Comparison of ENCODE assay signal across 12 cellular contexts in genomic region chr3:194095464-194095863, GRCh38. TPM values are rescaled to one million over a fixed set of nuclear protein-coding genes. Genes with fewer than 3 reads are reported as not detected.
DNase-seq lines count a peak whose midpoint lies in the region; ATAC-seq and TF ChIP-seq lines count a peak whose summit lies in the region.
"Had no signal": no experiment of that assay in that cellular context is flagged by ENCODE, and none has a peak within 500 bp of the region (broad histone marks: within the 10 kb centered on the region; RNA-seq: fewer than 3 reads in every experiment).

No MANE protein-coding gene starts in this region.

- no peaks in the 10 kb centered on the region for H3K36me3 ChIP-seq in naive thymus-derived CD4-positive, alpha-beta T cell (ENCODE audit: control insufficient read depth in 2 of 3, insufficient read depth in 3 of 3, low read length in 3 of 3)

- CTCF ChIA-PET in naive thymus-derived CD4-positive, alpha-beta T cell (lab: Charles Lee) = no interaction called here
- CTCF ChIA-PET in activated naive CD4-positive, alpha-beta T cell treated with anti-CD3 and anti-CD28 coated beads, Interleukin-2, amount 10 ng/mL, durations not matched to agents 7 days and 5 days (lab: Charles Lee) = no interaction called here

- ATAC-seq in naive thymus-derived CD4-positive, alpha-beta T cell = no peak
- no peak for ATAC-seq in HG02938 (IDR thresholded peaks at IDR 0.05; ENCODE audit: unreplicated experiment)
- ATAC-seq in GM18505 (IDR thresholded peaks at IDR 0.05; ENCODE audit: unreplicated experiment) = no peak
- ATAC-seq: foreskin keratinocyte had no signal

- intact Hi-C loops in naive thymus-derived CD4-positive, alpha-beta T cell (cut with micrococcal nuclease) = no loop called here

- H3K4me3 Mint-ChIP-seq in naive thymus-derived CD4-positive, alpha-beta T cell = peak overlapping the region in 3 of 10 donors; percentile 2 to 53 (median 19)
- no peak overlapping the region for H3K4me3 Mint-ChIP-seq in activated naive CD4-positive, alpha-beta T cell treated with anti-CD3 and anti-CD28 coated beads, Interleukin-2, amount 10 ng/mL, durations not matched to agents 7 days and 5 days

- no peak for TF ChIP-seq CTCF in VCaP (conservative IDR thresholded peaks at IDR 0.05)

- 0 out of 2 replicates have a peak overlapping the region, but pooled peaks have one; percentile 9 for H3K27ac ChIP-seq in VCaP
- H3K27ac ChIP-seq in naive thymus-derived CD4-positive, alpha-beta T cell (ENCODE audit: low read depth, low read length) = no peak overlapping the region
- H3K27ac ChIP-seq: foreskin keratinocyte, GM23248, parathyroid adenoma had no signal

- H3K9me3 Mint-ChIP-seq in naive thymus-derived CD4-positive, alpha-beta T cell = peaks cover 0 to 2% (median 0%) of the 10 kb centered on the region in 11 donors
- no peaks in the 10 kb centered on the region for H3K9me3 Mint-ChIP-seq in activated naive CD4-positive, alpha-beta T cell treated with anti-CD3 and anti-CD28 coated beads, Interleukin-2, amount 10 ng/mL, durations not matched to agents 7 days and 5 days

- DNase-seq in DMS79 (lab: John Stamatoyannopoulos, UW) (peak; percentile 21), NCI-H2081 treated with DMSO at 0.1 percent for 48 hours (lab: John Stamatoyannopoulos, UW) (peak; percentile 25), hypothalamus (lab: John Stamatoyannopoulos, UW) (no peak)
- DNase-seq in naive thymus-derived CD4-positive, alpha-beta T cell = peak in 4 of 9 donors; percentile 9 to 28 (median 21)
- DNase-seq in activated naive CD4-positive, alpha-beta T cell treated with anti-CD3 and anti-CD28 coated beads, Interleukin-2, amount 10 ng/mL, durations not matched to agents 7 days and 5 days = no peak
- DNase-seq: foreskin keratinocyte, GM23248, T1000 had no signal

- POLR2A ChIA-PET in naive thymus-derived CD4-positive, alpha-beta T cell (lab: Charles Lee) = no interaction called here

- H3K27ac Mint-ChIP-seq in naive thymus-derived CD4-positive, alpha-beta T cell = peak overlapping the region in 7 of 9 donors; percentile 10 to 64 (median 33)
- H3K27ac Mint-ChIP-seq in activated naive CD4-positive, alpha-beta T cell treated with anti-CD3 and anti-CD28 coated beads, Interleukin-2, amount 10 ng/mL, durations not matched to agents 7 days and 5 days = no peak overlapping the region

- H3K9me3 ChIP-seq in naive thymus-derived CD4-positive, alpha-beta T cell (ENCODE audit: control insufficient read depth in 2 of 3, low read length in 3 of 3) = no peaks in the 10 kb centered on the region

- H3K27me3 ChIP-seq in naive thymus-derived CD4-positive, alpha-beta T cell (ENCODE audit: control insufficient read depth in 2 of 2, insufficient read depth in 2 of 2, low read length in 2 of 2) = no peaks in the 10 kb centered on the region

- TF ChIP-seq POLR2A in GM18505 (IDR thresholded peaks at IDR 0.05; ENCODE audit: borderline replicate concordance, extremely low read depth, insufficient read depth, insufficient read length) = no peak

- H3K27me3 Mint-ChIP-seq in naive thymus-derived CD4-positive, alpha-beta T cell = peaks cover 0 to 9% (median 0%) of the 10 kb centered on the region in 5 donors
- peaks cover 42% of the 10 kb centered on the region for H3K27me3 Mint-ChIP-seq in activated naive CD4-positive, alpha-beta T cell treated with anti-CD3 and anti-CD28 coated beads, Interleukin-2, amount 10 ng/mL, durations not matched to agents 7 days and 5 days

- peaks cover 8 to 40% (median 13%) of the 10 kb centered on the region in 7 donors for H3K4me1 Mint-ChIP-seq in naive thymus-derived CD4-positive, alpha-beta T cell
- peaks cover 34% of the 10 kb centered on the region for H3K4me1 Mint-ChIP-seq in activated naive CD4-positive, alpha-beta T cell treated with anti-CD3 and anti-CD28 coated beads, Interleukin-2, amount 10 ng/mL, durations not matched to agents 7 days and 5 days

- H3K4me1 ChIP-seq in naive thymus-derived CD4-positive, alpha-beta T cell (ENCODE audit: control insufficient read depth in 2 of 2, insufficient read depth in 2 of 2, low read length in 2 of 2) = peaks cover 0 to 10% of the 10 kb centered on the region in 2 donors
- H3K4me1 ChIP-seq: parathyroid adenoma had no signal

- H3K4me3 ChIP-seq in naive thymus-derived CD4-positive, alpha-beta T cell (ENCODE audit: low read length) = no peak overlapping the region
- H3K4me3 ChIP-seq: GM23248 had no signal

- H3K36me3 Mint-ChIP-seq in naive thymus-derived CD4-positive, alpha-beta T cell = no peaks in the 10 kb centered on the region
- no peaks in the 10 kb centered on the region for H3K36me3 Mint-ChIP-seq in activated naive CD4-positive, alpha-beta T cell treated with anti-CD3 and anti-CD28 coated beads, Interleukin-2, amount 10 ng/mL, durations not matched to agents 7 days and 5 days

RNA-seq across cellular contexts. Expression of gene HES1, which starts 40.5 kb away (rescaled TPM):
- 1 to 10 TPM in 3 of 5 experiments, not detected in 2; 3.9 to 4.2 (median 4.2) TPM for total RNA-seq in naive thymus-derived CD4-positive, alpha-beta T cell
- not detected for polyA plus RNA-seq in naive thymus-derived CD4-positive, alpha-beta T cell

Comparison
In these comparisons a context has a peak if more than half of its experiments do, and no peak if none do; other contexts are left out.
1. DNase-seq: peak in DMS79 (single experiment) and NCI-H2081 treated with DMSO at 0.1 percent for 48 hours (single experiment); none in activated naive CD4-positive, alpha-beta T cell treated with anti-CD3 and anti-CD28 coated beads, Interleukin-2, amount 10 ng/mL, durations not matched to agents 7 days and 5 days (single experiment) and hypothalamus (0 of 51).